Comparison of ENCODE assay signal across 8 cellular contexts in genomic region chr12:131934535-131934934, GRCh38.
"Had no signal": no experiment of that assay in that cellular context is flagged by ENCODE, and none has a peak within 500 bp of the region (broad histone marks: within the 10 kb centered on the region; RNA-seq: fewer than 3 reads in every experiment).

No MANE protein-coding gene starts in this region.

- ATAC-seq: HCT116, K562 had no signal

- H3K9me3 ChIP-seq: HAP-1 had no signal

- DNase-seq: GM23248, GOT3, H7, HFFc6, IMR-90 had no signal

- H3K27ac ChIP-seq: GM23248 had no signal

- H3K4me3 ChIP-seq: GM23248, HAP-1, K562 had no signal
